ENCODE assay signal across 12 cellular contexts in the genomic region with DNA sequence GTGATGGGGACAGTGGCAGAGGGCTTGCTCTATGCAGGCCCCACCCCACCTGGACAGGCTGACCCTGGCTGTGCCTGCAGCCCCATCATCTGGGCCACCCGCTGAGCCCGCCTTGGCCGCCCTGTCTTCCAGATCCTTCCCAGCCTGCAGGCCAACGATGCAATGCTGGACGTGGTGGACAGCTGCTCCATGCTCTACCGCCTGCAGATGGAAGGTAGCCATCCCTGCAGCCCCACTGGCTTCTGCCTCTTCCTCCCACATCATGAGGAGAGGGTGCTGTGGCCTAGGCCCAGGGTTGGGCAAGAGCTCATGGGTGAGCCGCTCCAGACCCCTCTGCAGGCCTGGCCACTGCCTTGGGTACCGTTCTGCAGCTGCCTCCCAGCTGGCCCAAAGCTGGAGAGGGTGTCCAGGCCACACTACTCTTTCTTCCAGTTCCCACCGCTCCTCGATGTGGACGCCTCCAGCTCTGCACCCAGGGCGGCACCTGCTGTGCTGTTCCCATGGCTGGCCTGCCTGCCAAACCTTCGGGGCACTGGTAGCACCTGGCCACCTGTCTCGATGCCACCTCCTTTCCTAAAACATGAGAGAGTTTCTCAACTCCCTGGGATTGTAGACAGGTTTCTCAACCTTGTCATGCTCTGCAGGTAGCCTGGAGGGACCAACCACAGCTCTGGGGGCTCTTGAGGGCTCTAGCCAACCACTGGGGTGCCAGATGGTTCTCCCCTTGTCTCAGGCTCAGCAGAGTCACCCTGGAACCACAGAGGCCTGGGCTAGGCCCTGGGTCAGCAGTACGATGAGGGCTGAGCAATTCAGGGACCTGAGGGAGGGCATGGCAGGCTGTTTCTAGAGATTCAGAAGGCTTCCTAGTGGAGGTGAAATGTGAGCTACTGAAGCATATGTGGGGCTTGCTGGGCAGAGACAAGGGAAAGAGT. TPM values are rescaled to one million over a fixed set of nuclear protein-coding genes. Genes with fewer than 3 reads are reported as not detected.
DNase-seq lines count a peak whose midpoint lies in the region; ATAC-seq, FAIRE-seq and TF ChIP-seq lines count a peak whose summit lies in the region.
"Had no signal": no experiment of that assay in that cellular context is flagged by ENCODE, and none has a peak within 500 bp of the region (broad histone marks: within the 10 kb centered on the region; RNA-seq: fewer than 3 reads in every experiment).

No MANE protein-coding gene starts in this region.

- no peak overlapping the region for H2AFZ ChIP-seq in HepG2 (ENCODE audit: low read length)
- H2AFZ ChIP-seq: neural progenitor cell had no signal

- CTCF ChIA-PET in T-cell (lab: Charles Lee) (no interaction called here), HepG2 (lab: Yijun Ruan, JAX; ENCODE audit: low intra/inter-chr PET ratio, low total read pairs) (no interaction called here)

- H3K9me3 Mint-ChIP-seq in activated T-cell treated with anti-CD3 and anti-CD28 coated beads, Interleukin-2, amount 50 U/mL, for 4 hours: peaks cover 1% of the 10 kb centered on the region
- H3K9me3 Mint-ChIP-seq in T-cell: no peaks in the 10 kb centered on the region
- H3K9me3 Mint-ChIP-seq in stimulated activated naive CD8-positive, alpha-beta T cell treated with anti-CD3 and anti-CD28 coated beads, Interleukin-15, amount 100 ng/mL, for 72 hours: peaks cover 0 to 2% of the 10 kb centered on the region in 2 donors
- H3K9me3 Mint-ChIP-seq in mesothelial cell of epicardium: no peaks in the 10 kb centered on the region
- H3K9me3 Mint-ChIP-seq: neural progenitor cell had no signal

- no peak overlapping the region for H3K4me3 ChIP-seq in HepG2 (replicated peaks in 1 of 3; ENCODE audit: insufficient read depth in 1 of 3, low read depth in 2 of 3, low read length in 3 of 3)
- H3K4me3 ChIP-seq: neural progenitor cell had no signal

- TF ChIP-seq EP300 in HepG2 (IDR thresholded peaks at IDR 0.05; ENCODE audit: low read depth in 2 of 2, low read length in 2 of 2) (no peak), HepG2 (CRISPR knock-in tag; IDR thresholded peaks at IDR 0.05; ENCODE audit: borderline replicate concordance) (no peak)

- POLR2A ChIA-PET in T-cell (lab: Charles Lee) (no interaction called here), HepG2 (lab: Yijun Ruan, JAX) (interaction anchor here (1.0 to 4.2 kb wide), 4 partner anchors 9 to 158 kb away, joined by 3 to 33 read pairs (median 4); a partner anchor contains a TSS)

- H3K79me2 ChIP-seq in HepG2 (ENCODE audit: insufficient read depth, low read length): no peaks in the 10 kb centered on the region

- in situ Hi-C loops in HepG2 (cut with HindIII; ENCODE audit: extremely low pct_ligation_motif_present, low pct_unique_long_range_greater_than_20kb): no loop called here

- peaks cover 49 to 85% of the 10 kb centered on the region in 2 experiments for H3K36me3 ChIP-seq in HepG2 (replicated peaks in 1 of 2; ENCODE audit: control insufficient read depth in 1 of 2, insufficient read depth in 2 of 2, low read length in 2 of 2)
- H3K36me3 ChIP-seq: neural progenitor cell had no signal

- TF ChIP-seq CTCF in HepG2 (CRISPR knock-in tag; IDR thresholded peaks at IDR 0.05) (no peak), mesothelial cell of epicardium (IDR thresholded peaks at IDR 0.05; ENCODE audit: unreplicated experiment) (no peak)

- FAIRE-seq in HepG2 (lab: Jason Lieb, UNC): no peak
- FAIRE-seq: bronchial epithelial cell had no signal

- H3K9ac ChIP-seq in HepG2 (ENCODE audit: insufficient read depth, low read depth, low read length): no peak overlapping the region
- H3K9ac ChIP-seq: neural progenitor cell had no signal

- no peaks in the 10 kb centered on the region for H3K4me1 ChIP-seq in HepG2 (ENCODE audit: insufficient read depth, low read length)
- H3K4me1 ChIP-seq: neural progenitor cell had no signal

- no peak for TF ChIP-seq RAD21 in HepG2 (CRISPR knock-in tag; IDR thresholded peaks at IDR 0.05)

- no peak overlapping the region for H3K4me2 ChIP-seq in HepG2 (ENCODE audit: low read depth, low read length)
- H3K4me2 ChIP-seq: neural progenitor cell had no signal

- no peaks in the 10 kb centered on the region for H3K27me3 Mint-ChIP-seq in activated T-cell treated with anti-CD3 and anti-CD28 coated beads, Interleukin-2, amount 50 U/mL, for 4 hours (ENCODE audit: low read depth)
- no peaks in the 10 kb centered on the region for H3K27me3 Mint-ChIP-seq in T-cell
- no peaks in the 10 kb centered on the region for H3K27me3 Mint-ChIP-seq in stimulated activated naive CD8-positive, alpha-beta T cell treated with anti-CD3 and anti-CD28 coated beads, Interleukin-15, amount 100 ng/mL, for 72 hours
- no peaks in the 10 kb centered on the region for H3K27me3 Mint-ChIP-seq in mesothelial cell of epicardium (ENCODE audit: low read depth)

- no peak for ATAC-seq in activated T-cell treated with anti-CD3 and anti-CD28 coated beads, Interleukin-2, amount 50 U/mL, for 4 hours
- ATAC-seq in T-cell (replicated peaks in 1 of 4) (no peak), HepG2 (no peak), HG03196 (IDR thresholded peaks at IDR 0.05; ENCODE audit: unreplicated experiment) (no peak)
- no peak for ATAC-seq in stimulated activated naive CD8-positive, alpha-beta T cell treated with anti-CD3 and anti-CD28 coated beads, Interleukin-15, amount 100 ng/mL, for 72 hours

- TF ChIP-seq POLR2A in HepG2 (IDR thresholded peaks at IDR 0.05; ENCODE audit: insufficient read depth in 1 of 2, low read depth in 2 of 2, low read length in 2 of 2): peak in 1 of 2 experiments; percentile 13; a peak in 1 of 4 replicates

- no TSS peak for BruUV-seq in HepG2 (replicated peaks; lab: Mats Ljungman, UMichigan)

- WGBS in HepG2 (ENCODE audit: low lambda C conversion rate): 98% methylated on average over 11 of the region's 15 CpGs

- DNase-seq in activated T-cell treated with anti-CD3 and anti-CD28 coated beads, Interleukin-2, amount 50 U/mL, for 4 hours: no peak
- no peak for DNase-seq in activated T-cell treated with anti-CD3 and anti-CD28 coated beads, Interleukin-2, amount 50 U/mL, for 48 hours
- no peak for DNase-seq in T-cell
- DNase-seq in HepG2 (ENCODE audit: low spot score): no peak
- DNase-seq in stimulated activated naive CD8-positive, alpha-beta T cell treated with anti-CD3 and anti-CD28 coated beads, Interleukin-15, amount 100 ng/mL, for 72 hours: no peak
- DNase-seq in Ammon's horn (ENCODE audit: low spot score): no peak
- DNase-seq in mesothelial cell of epicardium (ENCODE audit: low spot score in 2 of 2, unreplicated experiment in 2 of 2): no peak
- DNase-seq: NCI-H187 treated with DMSO at 0.1 percent for 48 hours; stimulated activated naive CD4-positive, alpha-beta T cell treated with Interleukin-2 at 50 U/mL for 16 hours had no signal

- intact Hi-C loops in HepG2 (cut with micrococcal nuclease; ENCODE audit: unreplicated experiment): no loop called here

- H3K4me1 Mint-ChIP-seq in activated T-cell treated with anti-CD3 and anti-CD28 coated beads, Interleukin-2, amount 50 U/mL, for 4 hours (ENCODE audit: low read depth): peaks cover 13% of the 10 kb centered on the region
- peaks cover 7 to 29% (median 12%) of the 10 kb centered on the region in 3 donors for H3K4me1 Mint-ChIP-seq in T-cell
- H3K4me1 Mint-ChIP-seq in stimulated activated naive CD8-positive, alpha-beta T cell treated with anti-CD3 and anti-CD28 coated beads, Interleukin-15, amount 100 ng/mL, for 72 hours: peaks cover 16% of the 10 kb centered on the region
- no peaks in the 10 kb centered on the region for H3K4me1 Mint-ChIP-seq in mesothelial cell of epicardium
- H3K4me1 Mint-ChIP-seq: neural progenitor cell had no signal

- H3K27ac ChIP-seq in HepG2 (ENCODE audit: extremely low read length, insufficient read depth, low read length): no peak overlapping the region
- H3K27ac ChIP-seq: neural progenitor cell had no signal

- H3K36me3 Mint-ChIP-seq in activated T-cell treated with anti-CD3 and anti-CD28 coated beads, Interleukin-2, amount 50 U/mL, for 4 hours (ENCODE audit: insufficient read depth): peaks cover 15% of the 10 kb centered on the region
- H3K36me3 Mint-ChIP-seq in T-cell: peaks cover 10% of the 10 kb centered on the region
- peaks cover 25% of the 10 kb centered on the region for H3K36me3 Mint-ChIP-seq in mesothelial cell of epicardium

- H3K27me3 ChIP-seq in HepG2 (ENCODE audit: control insufficient read depth in 1 of 2, insufficient read depth in 2 of 2, low read length in 2 of 2): no peaks in the 10 kb centered on the region
- H3K27me3 ChIP-seq: neural progenitor cell had no signal

- no peaks in the 10 kb centered on the region for H4K20me1 ChIP-seq in HepG2 (ENCODE audit: insufficient read depth, low read length)

- H3K4me3 Mint-ChIP-seq in activated T-cell treated with anti-CD3 and anti-CD28 coated beads, Interleukin-2, amount 50 U/mL, for 4 hours: peak overlapping the region; percentile 74
- H3K4me3 Mint-ChIP-seq in T-cell (peak overlapping the region in 2 of 3 donors; percentile 7 to 42), mesothelial cell of epicardium (no peak overlapping the region)
- H3K4me3 Mint-ChIP-seq in stimulated activated naive CD8-positive, alpha-beta T cell treated with anti-CD3 and anti-CD28 coated beads, Interleukin-15, amount 100 ng/mL, for 72 hours: peak overlapping the region; percentile 75 to 80
- H3K4me3 Mint-ChIP-seq: neural progenitor cell had no signal

- H3K27ac Mint-ChIP-seq in T-cell: peak overlapping the region in 1 of 2 donors; percentile 39
- H3K27ac Mint-ChIP-seq in stimulated activated naive CD8-positive, alpha-beta T cell treated with anti-CD3 and anti-CD28 coated beads, Interleukin-15, amount 100 ng/mL, for 72 hours: peak overlapping the region; percentile 63 to 95
- H3K27ac Mint-ChIP-seq in mesothelial cell of epicardium: no peak overlapping the region
- H3K27ac Mint-ChIP-seq: neural progenitor cell had no signal

- no peaks in the 10 kb centered on the region for H3K9me3 ChIP-seq in HepG2 (ENCODE audit: low read length)

RNA-seq across cellular contexts. Expression of a gene that starts 9.5 kb away (rescaled TPM):
- 1 to 10 TPM; 2.2 to 3.7 (median 2.7) TPM for total RNA-seq in activated T-cell treated with anti-CD3 and anti-CD28 coated beads, Interleukin-2, amount 50 U/mL, for 4 hours
- total RNA-seq in T-cell: 1 to 10 TPM in 1 of 5 donors, under 1 TPM in 4; 0.44 to 1.3 (median 0.61) TPM
- total RNA-seq in HepG2 (2016; rRNA removed; fragmentation: Illumina TruSeq; extraction: Trizol): 13.5 and 15.3 TPM in 2 replicates
- 9.5 and 10.9 TPM in 2 replicates for total RNA-seq in HepG2 (2016; cell fraction: cytosol; rRNA removed; fragmentation: Illumina TruSeq; extraction: Trizol; ENCODE audit: low read depth)
- 12.5 and 14.4 TPM in 2 replicates for total RNA-seq in HepG2 (2016; cell fraction: insoluble cytoplasmic fraction; rRNA removed; fragmentation: Illumina TruSeq; extraction: Trizol)
- 16.2 and 16.3 TPM in 2 replicates for total RNA-seq in HepG2 (2016; cell fraction: membrane; rRNA removed; fragmentation: Illumina TruSeq; extraction: Trizol)
- total RNA-seq in HepG2 (2016; cell fraction: nucleus; rRNA removed; fragmentation: Illumina TruSeq; extraction: Trizol): 13.0 and 13.4 TPM in 2 replicates
- polyA plus RNA-seq in HepG2 (2011; rRNA removed): 7.0 and 10.7 TPM in 2 replicates
- 4.1 and 6.8 TPM in 2 replicates for polyA plus RNA-seq in HepG2 (2011; cell fraction: cytosol; rRNA removed)
- polyA plus RNA-seq in HepG2 (2011; cell fraction: nucleus; rRNA removed): 14.2 and 21.4 TPM in 2 replicates
- 4.6 and 8.5 TPM in 2 replicates for polyA plus RNA-seq in HepG2 (2012)
- 6.3 and 6.9 TPM in 2 replicates for polyA plus RNA-seq in HepG2 (2016; cell fraction: cytosol; fragmentation: Illumina TruSeq; extraction: Trizol; ENCODE audit: low read depth)
- polyA plus RNA-seq in HepG2 (2016; cell fraction: insoluble cytoplasmic fraction; fragmentation: Illumina TruSeq; extraction: Trizol; ENCODE audit: low read depth): 17.8 and 23.8 TPM in 2 replicates
- 16.6 and 17.2 TPM in 2 replicates for polyA plus RNA-seq in HepG2 (2016; cell fraction: membrane; fragmentation: Illumina TruSeq; extraction: Trizol; ENCODE audit: low read depth)
- polyA plus RNA-seq in HepG2 (2016; cell fraction: nucleus; fragmentation: Illumina TruSeq; extraction: Trizol; ENCODE audit: insufficient read depth, low read depth): 56.0 and 61.7 TPM in 2 replicates
- polyA minus RNA-seq in HepG2 (2011; rRNA and poly(A)+ RNA removed; ENCODE audit: low replicate concordance): 12.6 and 23.6 TPM in 2 replicates
- 6.7 and 8.3 TPM in 2 replicates for polyA minus RNA-seq in HepG2 (2011; cell fraction: cytosol; rRNA and poly(A)+ RNA removed)
- polyA minus RNA-seq in HepG2 (2011; cell fraction: nucleus; rRNA and poly(A)+ RNA removed): 9.7 and 11.5 TPM in 2 replicates
- total RNA-seq in mesothelial cell of epicardium: 15.3 to 18.7 TPM (median 16.7 TPM) in 3 replicates

RNA-seq across cellular contexts. Expression of a gene that starts 19.4 kb away (rescaled TPM):
- 1 to 10 TPM; 5.5 to 6.0 (median 6.0) TPM for total RNA-seq in activated T-cell treated with anti-CD3 and anti-CD28 coated beads, Interleukin-2, amount 50 U/mL, for 4 hours
- total RNA-seq in T-cell (10 to 100 TPM in 2 of 5 donors, 1 to 10 TPM in 3; 6.8 to 21.6 (median 9.5) TPM), HepG2 (2016; rRNA removed; fragmentation: Illumina TruSeq; extraction: Trizol) (105 and 106 TPM in 2 replicates), mesothelial cell of epicardium (30.0 to 30.9 TPM (median 30.3 TPM) in 3 replicates)
- total RNA-seq in HepG2 (2016; cell fraction: cytosol; rRNA removed; fragmentation: Illumina TruSeq; extraction: Trizol; ENCODE audit: low read depth): 14.0 and 16.3 TPM in 2 replicates
- total RNA-seq in HepG2 (2016; cell fraction: insoluble cytoplasmic fraction; rRNA removed; fragmentation: Illumina TruSeq; extraction: Trizol): 103 and 105 TPM in 2 replicates
- 37.6 and 39.1 TPM in 2 replicates for total RNA-seq in HepG2 (2016; cell fraction: membrane; rRNA removed; fragmentation: Illumina TruSeq; extraction: Trizol)
- 81.8 and 89.6 TPM in 2 replicates for total RNA-seq in HepG2 (2016; cell fraction: nucleus; rRNA removed; fragmentation: Illumina TruSeq; extraction: Trizol)
- 101 and 112 TPM in 2 replicates for polyA plus RNA-seq in HepG2 (2011; rRNA removed)
- 120 and 124 TPM in 2 replicates for polyA plus RNA-seq in HepG2 (2011; cell fraction: cytosol; rRNA removed)
- 228 and 272 TPM in 2 replicates for polyA plus RNA-seq in HepG2 (2011; cell fraction: nucleus; rRNA removed)
- polyA plus RNA-seq in HepG2 (2012): 67.9 and 76.1 TPM in 2 replicates
- 14.5 and 15.5 TPM in 2 replicates for polyA plus RNA-seq in HepG2 (2016; cell fraction: cytosol; fragmentation: Illumina TruSeq; extraction: Trizol; ENCODE audit: low read depth)
- polyA plus RNA-seq in HepG2 (2016; cell fraction: insoluble cytoplasmic fraction; fragmentation: Illumina TruSeq; extraction: Trizol; ENCODE audit: low read depth): 88.5 and 106 TPM in 2 replicates
- 24.0 and 28.8 TPM in 2 replicates for polyA plus RNA-seq in HepG2 (2016; cell fraction: membrane; fragmentation: Illumina TruSeq; extraction: Trizol; ENCODE audit: low read depth)
- polyA plus RNA-seq in HepG2 (2016; cell fraction: nucleus; fragmentation: Illumina TruSeq; extraction: Trizol; ENCODE audit: insufficient read depth, low read depth): 141 and 185 TPM in 2 replicates
- 60.8 and 197 TPM in 2 replicates for polyA minus RNA-seq in HepG2 (2011; rRNA and poly(A)+ RNA removed; ENCODE audit: low replicate concordance)
- 88.7 and 103 TPM in 2 replicates for polyA minus RNA-seq in HepG2 (2011; cell fraction: cytosol; rRNA and poly(A)+ RNA removed)
- polyA minus RNA-seq in HepG2 (2011; cell fraction: nucleus; rRNA and poly(A)+ RNA removed): 101 and 103 TPM in 2 replicates

RNA-seq across cellular contexts. Expression of a gene that starts 24.1 kb away (rescaled TPM):
- not detected for total RNA-seq in activated T-cell treated with anti-CD3 and anti-CD28 coated beads, Interleukin-2, amount 50 U/mL, for 4 hours
- not detected for total RNA-seq in T-cell
- total RNA-seq in HepG2 (2016; rRNA removed; fragmentation: Illumina TruSeq; extraction: Trizol): not detected in 2 replicates
- total RNA-seq in HepG2 (2016; cell fraction: cytosol; rRNA removed; fragmentation: Illumina TruSeq; extraction: Trizol; ENCODE audit: low read depth): not detected in 2 replicates
- total RNA-seq in HepG2 (2016; cell fraction: insoluble cytoplasmic fraction; rRNA removed; fragmentation: Illumina TruSeq; extraction: Trizol): not detected in 2 replicates
- total RNA-seq in HepG2 (2016; cell fraction: membrane; rRNA removed; fragmentation: Illumina TruSeq; extraction: Trizol): not detected in 2 replicates
- not detected in 2 replicates for total RNA-seq in HepG2 (2016; cell fraction: nucleus; rRNA removed; fragmentation: Illumina TruSeq; extraction: Trizol)
- polyA plus RNA-seq in HepG2 (2011; rRNA removed): 0.01 TPM in 1 of 2 replicates, not detected in the other
- 0.01 TPM in 1 of 2 replicates, not detected in the other for polyA plus RNA-seq in HepG2 (2011; cell fraction: cytosol; rRNA removed)
- 0.02 TPM in 1 of 2 replicates, not detected in the other for polyA plus RNA-seq in HepG2 (2011; cell fraction: nucleus; rRNA removed)
- polyA plus RNA-seq in HepG2 (2012): 0.27 and 0.29 TPM in 2 replicates
- not detected in 2 replicates for polyA plus RNA-seq in HepG2 (2016; cell fraction: cytosol; fragmentation: Illumina TruSeq; extraction: Trizol; ENCODE audit: low read depth)
- polyA plus RNA-seq in HepG2 (2016; cell fraction: insoluble cytoplasmic fraction; fragmentation: Illumina TruSeq; extraction: Trizol; ENCODE audit: low read depth): not detected in 2 replicates
- polyA plus RNA-seq in HepG2 (2016; cell fraction: membrane; fragmentation: Illumina TruSeq; extraction: Trizol; ENCODE audit: low read depth): not detected in 2 replicates
- polyA plus RNA-seq in HepG2 (2016; cell fraction: nucleus; fragmentation: Illumina TruSeq; extraction: Trizol; ENCODE audit: insufficient read depth, low read depth): not detected in 2 replicates
- polyA minus RNA-seq in HepG2 (2011; rRNA and poly(A)+ RNA removed; ENCODE audit: low replicate concordance): not detected in 2 replicates
- not detected in 2 replicates for polyA minus RNA-seq in HepG2 (2011; cell fraction: cytosol; rRNA and poly(A)+ RNA removed)
- not detected in 2 replicates for polyA minus RNA-seq in HepG2 (2011; cell fraction: nucleus; rRNA and poly(A)+ RNA removed)
- 0.02 to 0.04 TPM in 2 of 3 replicates, not detected in the other for total RNA-seq in mesothelial cell of epicardium
- total RNA-seq: bronchial epithelial cell had no signal

RNA-seq across cellular contexts. Expression of a gene that starts 37.1 kb away (rescaled TPM):
- total RNA-seq in activated T-cell treated with anti-CD3 and anti-CD28 coated beads, Interleukin-2, amount 50 U/mL, for 4 hours: 10 to 100 TPM in 1 of 3 donors, 1 to 10 TPM in 2; 5.8 to 10.6 (median 8.9) TPM
- 10 to 100 TPM in 3 of 5 donors, 1 to 10 TPM in 2; 5.8 to 15.3 (median 11.5) TPM for total RNA-seq in T-cell
- 5.2 and 6.0 TPM in 2 replicates for total RNA-seq in HepG2 (2016; rRNA removed; fragmentation: Illumina TruSeq; extraction: Trizol)
- total RNA-seq in HepG2 (2016; cell fraction: cytosol; rRNA removed; fragmentation: Illumina TruSeq; extraction: Trizol; ENCODE audit: low read depth): 3.1 and 4.1 TPM in 2 replicates
- 4.7 and 6.0 TPM in 2 replicates for total RNA-seq in HepG2 (2016; cell fraction: insoluble cytoplasmic fraction; rRNA removed; fragmentation: Illumina TruSeq; extraction: Trizol)
- 5.4 and 6.4 TPM in 2 replicates for total RNA-seq in HepG2 (2016; cell fraction: membrane; rRNA removed; fragmentation: Illumina TruSeq; extraction: Trizol)
- total RNA-seq in HepG2 (2016; cell fraction: nucleus; rRNA removed; fragmentation: Illumina TruSeq; extraction: Trizol): 2.8 and 3.8 TPM in 2 replicates
- polyA plus RNA-seq in HepG2 (2011; rRNA removed): 7.4 and 8.1 TPM in 2 replicates
- polyA plus RNA-seq in HepG2 (2011; cell fraction: cytosol; rRNA removed): 7.0 and 8.0 TPM in 2 replicates
- polyA plus RNA-seq in HepG2 (2011; cell fraction: nucleus; rRNA removed): 15.6 and 19.1 TPM in 2 replicates
- 3.3 and 4.7 TPM in 2 replicates for polyA plus RNA-seq in HepG2 (2012)
- 2.9 and 3.7 TPM in 2 replicates for polyA plus RNA-seq in HepG2 (2016; cell fraction: cytosol; fragmentation: Illumina TruSeq; extraction: Trizol; ENCODE audit: low read depth)
- polyA plus RNA-seq in HepG2 (2016; cell fraction: insoluble cytoplasmic fraction; fragmentation: Illumina TruSeq; extraction: Trizol; ENCODE audit: low read depth): 4.6 and 5.8 TPM in 2 replicates
- polyA plus RNA-seq in HepG2 (2016; cell fraction: membrane; fragmentation: Illumina TruSeq; extraction: Trizol; ENCODE audit: low read depth): 5.2 and 5.7 TPM in 2 replicates
- 4.2 and 5.9 TPM in 2 replicates for polyA plus RNA-seq in HepG2 (2016; cell fraction: nucleus; fragmentation: Illumina TruSeq; extraction: Trizol; ENCODE audit: insufficient read depth, low read depth)
- polyA minus RNA-seq in HepG2 (2011; rRNA and poly(A)+ RNA removed; ENCODE audit: low replicate concordance): 3.5 and 3.6 TPM in 2 replicates
- polyA minus RNA-seq in HepG2 (2011; cell fraction: cytosol; rRNA and poly(A)+ RNA removed): 1.3 and 2.3 TPM in 2 replicates
- 1.9 and 2.2 TPM in 2 replicates for polyA minus RNA-seq in HepG2 (2011; cell fraction: nucleus; rRNA and poly(A)+ RNA removed)
- 11.5 to 12.8 TPM (median 12.6 TPM) in 3 replicates for total RNA-seq in mesothelial cell of epicardium

RNA-seq across cellular contexts. Expression of a gene that starts 48.3 kb away (rescaled TPM):
- 10 to 100 TPM; 62.5 to 69.0 (median 66.6) TPM for total RNA-seq in activated T-cell treated with anti-CD3 and anti-CD28 coated beads, Interleukin-2, amount 50 U/mL, for 4 hours
- total RNA-seq in T-cell: 10 to 100 TPM; 62.8 to 92.1 (median 77.5) TPM
- 47.7 and 50.2 TPM in 2 replicates for total RNA-seq in HepG2 (2016; rRNA removed; fragmentation: Illumina TruSeq; extraction: Trizol)
- 18.2 and 23.3 TPM in 2 replicates for total RNA-seq in HepG2 (2016; cell fraction: cytosol; rRNA removed; fragmentation: Illumina TruSeq; extraction: Trizol; ENCODE audit: low read depth)
- 47.8 and 51.9 TPM in 2 replicates for total RNA-seq in HepG2 (2016; cell fraction: insoluble cytoplasmic fraction; rRNA removed; fragmentation: Illumina TruSeq; extraction: Trizol)
- 29.1 and 30.8 TPM in 2 replicates for total RNA-seq in HepG2 (2016; cell fraction: membrane; rRNA removed; fragmentation: Illumina TruSeq; extraction: Trizol)
- total RNA-seq in HepG2 (2016; cell fraction: nucleus; rRNA removed; fragmentation: Illumina TruSeq; extraction: Trizol): 60.2 and 64.2 TPM in 2 replicates
- polyA plus RNA-seq in HepG2 (2011; rRNA removed): 31.0 and 32.1 TPM in 2 replicates
- 19.1 and 26.5 TPM in 2 replicates for polyA plus RNA-seq in HepG2 (2011; cell fraction: cytosol; rRNA removed)
- 132 and 159 TPM in 2 replicates for polyA plus RNA-seq in HepG2 (2011; cell fraction: nucleus; rRNA removed)
- polyA plus RNA-seq in HepG2 (2012): 26.7 and 28.6 TPM in 2 replicates
- polyA plus RNA-seq in HepG2 (2016; cell fraction: cytosol; fragmentation: Illumina TruSeq; extraction: Trizol; ENCODE audit: low read depth): 8.9 and 10.9 TPM in 2 replicates
- polyA plus RNA-seq in HepG2 (2016; cell fraction: insoluble cytoplasmic fraction; fragmentation: Illumina TruSeq; extraction: Trizol; ENCODE audit: low read depth): 51.8 and 58.5 TPM in 2 replicates
- polyA plus RNA-seq in HepG2 (2016; cell fraction: membrane; fragmentation: Illumina TruSeq; extraction: Trizol; ENCODE audit: low read depth): 20.5 and 21.0 TPM in 2 replicates
- polyA plus RNA-seq in HepG2 (2016; cell fraction: nucleus; fragmentation: Illumina TruSeq; extraction: Trizol; ENCODE audit: insufficient read depth, low read depth): 126 and 127 TPM in 2 replicates
- 36.9 and 68.5 TPM in 2 replicates for polyA minus RNA-seq in HepG2 (2011; rRNA and poly(A)+ RNA removed; ENCODE audit: low replicate concordance)
- polyA minus RNA-seq in HepG2 (2011; cell fraction: cytosol; rRNA and poly(A)+ RNA removed): 9.8 and 12.0 TPM in 2 replicates
- 105 and 171 TPM in 2 replicates for polyA minus RNA-seq in HepG2 (2011; cell fraction: nucleus; rRNA and poly(A)+ RNA removed)
- 65.5 to 70.6 TPM (median 67.1 TPM) in 3 replicates for total RNA-seq in mesothelial cell of epicardium
